ENCODE assay signal across 18 cellular contexts in genomic region chr2:237736783-237737182, GRCh38.
DNase-seq lines count a peak whose midpoint lies in the region; ATAC-seq and TF ChIP-seq lines count a peak whose summit lies in the region.
"Had no signal": no experiment of that assay in that cellular context is flagged by ENCODE, and none has a peak within 500 bp of the region (broad histone marks: within the 10 kb centered on the region; RNA-seq: fewer than 3 reads in every experiment).

No MANE protein-coding gene starts in this region.

- CTCF ChIA-PET in activated CD8-positive, alpha-beta T cell treated with anti-CD3 and anti-CD28 coated beads for 36 hours (lab: Charles Lee), result interaction anchor here (0.8 to 3.1 kb wide), 3 partner anchors 8 to 63 kb away, joined by 3 to 16 read pairs (median 3); no protein-coding TSS in a partner anchor
- CTCF ChIA-PET in activated CD8-positive, alpha-beta T cell treated with anti-CD3 and anti-CD28 coated beads, Interleukin-2, amount 10 ng/mL, durations not matched to agents 7 days and 5 days (lab: Charles Lee), result interaction anchor here (9.4 kb wide), 1 partner anchor 9 kb away, joined by 68 read pairs; no protein-coding TSS in a partner anchor
- CTCF ChIA-PET in naive thymus-derived CD4-positive, alpha-beta T cell (lab: Charles Lee), result interaction anchor here (1.4 to 2.1 kb wide), 2 partner anchors 8 to 64 kb away, joined by 8 to 11 read pairs; no protein-coding TSS in a partner anchor
- CTCF ChIA-PET in Calu3 (lab: Charles Lee), result no interaction called here

- H3K4me1 Mint-ChIP-seq in activated CD8-positive, alpha-beta T cell treated with anti-CD3 and anti-CD28 coated beads for 36 hours (ENCODE audit: low read depth), result peaks cover 44% of the 10 kb centered on the region
- peaks cover 23% of the 10 kb centered on the region for H3K4me1 Mint-ChIP-seq in activated CD8-positive, alpha-beta T cell treated with anti-CD3 and anti-CD28 coated beads, Interleukin-2, amount 10 ng/mL, durations not matched to agents 7 days and 5 days (ENCODE audit: low read depth)
- H3K4me1 Mint-ChIP-seq in endothelial cell (ENCODE audit: unreplicated experiment) (peaks cover 62% of the 10 kb centered on the region), Calu3 (ENCODE audit: low read depth, unreplicated experiment) (peaks cover 40% of the 10 kb centered on the region)
- H3K4me1 Mint-ChIP-seq in naive thymus-derived CD4-positive, alpha-beta T cell, result peaks cover 27 to 78% (median 59%) of the 10 kb centered on the region in 7 donors

- 69 to 93% (median 87%) methylated on average over 8 to 13 of the region's 13 CpGs for WGBS in stomach, 5 donors

- POLR2A ChIA-PET in activated CD8-positive, alpha-beta T cell treated with anti-CD3 and anti-CD28 coated beads for 36 hours (lab: Charles Lee), result interaction anchor here (1.1 to 1.6 kb wide), 2 partner anchors 44 to 651 kb away, joined by 3 read pairs; partner anchors contain the start of gene COPS8
- POLR2A ChIA-PET in activated CD8-positive, alpha-beta T cell treated with anti-CD3 and anti-CD28 coated beads, Interleukin-2, amount 10 ng/mL, durations not matched to agents 7 days and 5 days (lab: Charles Lee), result no interaction called here
- POLR2A ChIA-PET in naive thymus-derived CD4-positive, alpha-beta T cell (lab: Charles Lee), result interaction anchor here (1.2 kb wide), 1 partner anchor 40 kb away, joined by 4 read pairs; no protein-coding TSS in a partner anchor

- no peaks in the 10 kb centered on the region for H3K27me3 ChIP-seq in naive thymus-derived CD4-positive, alpha-beta T cell (ENCODE audit: control insufficient read depth in 2 of 2, insufficient read depth in 2 of 2, low read length in 2 of 2)
- no peaks in the 10 kb centered on the region for H3K27me3 ChIP-seq in stomach

- no peak for TF ChIP-seq POLR2A in stomach (IDR thresholded peaks at IDR 0.05)

- peaks cover 10 to 12% of the 10 kb centered on the region in 2 donors for H3K4me1 ChIP-seq in naive thymus-derived CD4-positive, alpha-beta T cell (ENCODE audit: control insufficient read depth in 2 of 2, insufficient read depth in 2 of 2, low read length in 2 of 2)
- peaks cover 40 to 97% (median 68%) of the 10 kb centered on the region in 4 donors for H3K4me1 ChIP-seq in stomach

- H3K9me3 ChIP-seq in naive thymus-derived CD4-positive, alpha-beta T cell (ENCODE audit: control insufficient read depth in 2 of 3, low read length in 3 of 3), result no peaks in the 10 kb centered on the region
- H3K9me3 ChIP-seq in stomach, result no peaks in the 10 kb centered on the region
- H3K9me3 ChIP-seq: HAP-1 had no signal

- intact Hi-C loops in activated CD8-positive, alpha-beta T cell treated with anti-CD3 and anti-CD28 coated beads for 36 hours (cut with micrococcal nuclease), result no loop called here
- intact Hi-C loops in naive thymus-derived CD4-positive, alpha-beta T cell (cut with micrococcal nuclease), result no loop called here
- intact Hi-C loops in stomach (cut with DNase I; ENCODE audit: low total_unique reads) (no loop called here), Calu3 (cut with micrococcal nuclease; ENCODE audit: unreplicated experiment) (no loop called here)

- H3K9me3 Mint-ChIP-seq in activated CD8-positive, alpha-beta T cell treated with anti-CD3 and anti-CD28 coated beads for 36 hours, result no peaks in the 10 kb centered on the region
- H3K9me3 Mint-ChIP-seq in activated CD8-positive, alpha-beta T cell treated with anti-CD3 and anti-CD28 coated beads, Interleukin-2, amount 10 ng/mL, durations not matched to agents 7 days and 5 days (ENCODE audit: insufficient read depth), result no peaks in the 10 kb centered on the region
- no peaks in the 10 kb centered on the region for H3K9me3 Mint-ChIP-seq in endothelial cell (ENCODE audit: unreplicated experiment)
- no peaks in the 10 kb centered on the region for H3K9me3 Mint-ChIP-seq in naive thymus-derived CD4-positive, alpha-beta T cell
- no peaks in the 10 kb centered on the region for H3K9me3 Mint-ChIP-seq in Calu3 (ENCODE audit: low read depth, unreplicated experiment)
- H3K9me3 Mint-ChIP-seq: naive thymus-derived CD8-positive, alpha-beta T cell; stimulated activated memory B cell treated with anti-CD40 and anti-IgM and Interleukin-4, amounts not matched to agents 10 μg/mL and 1 μg/mL and 100 μg/mL, for 72 hours; T-helper 1 cell treated with Interleukin-12 subunit alpha and Interleukin-12 subunit beta and Interleukin-4 antibody, amounts not matched to agents 30 μg/mL and 1 μg/mL, for 36 hours had no signal

- DNase-seq in activated CD8-positive, alpha-beta T cell treated with anti-CD3 and anti-CD28 coated beads for 36 hours, result no peak
- no peak for DNase-seq in activated CD8-positive, alpha-beta T cell treated with anti-CD3 and anti-CD28 coated beads, Interleukin-2, amount 10 ng/mL, durations not matched to agents 7 days and 5 days
- DNase-seq in endothelial cell (ENCODE audit: low spot score), result no peak
- DNase-seq in naive thymus-derived CD4-positive, alpha-beta T cell, result no peak
- DNase-seq in stomach, result no peak
- no peak for DNase-seq in COLO668 (lab: John Stamatoyannopoulos, UW; ENCODE audit: unreplicated experiment)
- DNase-seq in Calu3, result no peak
- no peak for DNase-seq in SK-N-DZ (ENCODE audit: low spot score)
- DNase-seq: 8988T; activated CD4-positive, CD25-positive, alpha-beta regulatory T cell treated with anti-CD3 and anti-CD28 coated beads, Interleukin-2, amount 50 U/mL, for 72 hours; amniotic stem cell; KBM-7; naive thymus-derived CD8-positive, alpha-beta T cell; NCI-H1092; NCI-H2171 had no signal

- no peaks in the 10 kb centered on the region for H3K27me3 Mint-ChIP-seq in activated CD8-positive, alpha-beta T cell treated with anti-CD3 and anti-CD28 coated beads for 36 hours
- no peaks in the 10 kb centered on the region for H3K27me3 Mint-ChIP-seq in activated CD8-positive, alpha-beta T cell treated with anti-CD3 and anti-CD28 coated beads, Interleukin-2, amount 10 ng/mL, durations not matched to agents 7 days and 5 days (ENCODE audit: low read depth)
- H3K27me3 Mint-ChIP-seq in endothelial cell (ENCODE audit: unreplicated experiment) (peaks cover 3% of the 10 kb centered on the region), Calu3 (ENCODE audit: unreplicated experiment) (no peaks in the 10 kb centered on the region)
- no peaks in the 10 kb centered on the region for H3K27me3 Mint-ChIP-seq in naive thymus-derived CD4-positive, alpha-beta T cell
- H3K27me3 Mint-ChIP-seq: naive thymus-derived CD8-positive, alpha-beta T cell; stimulated activated memory B cell treated with anti-CD40 and anti-IgM and Interleukin-4, amounts not matched to agents 10 μg/mL and 1 μg/mL and 100 μg/mL, for 72 hours had no signal

- no peak overlapping the region for H3K27ac ChIP-seq in naive thymus-derived CD4-positive, alpha-beta T cell (ENCODE audit: low read depth, low read length)
- peak overlapping the region in 4 of 5 donors; percentile 36 to 87 (median 76) for H3K27ac ChIP-seq in stomach

- BruUV-seq in Calu3 (replicated peaks; lab: Mats Ljungman, UMichigan), result no TSS peak

- peaks cover 0 to 32% (median 11%) of the 10 kb centered on the region in 3 experiments for H3K36me3 ChIP-seq in naive thymus-derived CD4-positive, alpha-beta T cell (ENCODE audit: control insufficient read depth in 2 of 3, insufficient read depth in 3 of 3, low read length in 3 of 3)
- H3K36me3 ChIP-seq in stomach, result peaks cover 0 to 47% (median 10%) of the 10 kb centered on the region in 4 donors
- H3K36me3 ChIP-seq: HAP-1 had no signal

- H3K27ac Mint-ChIP-seq in activated CD8-positive, alpha-beta T cell treated with anti-CD3 and anti-CD28 coated beads for 36 hours, result peak overlapping the region; percentile 23
- H3K27ac Mint-ChIP-seq in activated CD8-positive, alpha-beta T cell treated with anti-CD3 and anti-CD28 coated beads, Interleukin-2, amount 10 ng/mL, durations not matched to agents 7 days and 5 days, result no peak overlapping the region
- H3K27ac Mint-ChIP-seq in endothelial cell (ENCODE audit: unreplicated experiment), result peak overlapping the region; percentile 89
- H3K27ac Mint-ChIP-seq in naive thymus-derived CD4-positive, alpha-beta T cell, result peak overlapping the region in 5 of 9 donors; percentile 6 to 67 (median 54)
- H3K27ac Mint-ChIP-seq in Calu3 (ENCODE audit: unreplicated experiment), result no peak overlapping the region
- H3K27ac Mint-ChIP-seq: stimulated activated memory B cell treated with anti-CD40 and anti-IgM and Interleukin-4, amounts not matched to agents 10 μg/mL and 1 μg/mL and 100 μg/mL, for 72 hours; T-helper 1 cell treated with Interleukin-12 subunit alpha and Interleukin-12 subunit beta and Interleukin-4 antibody, amounts not matched to agents 30 μg/mL and 1 μg/mL, for 36 hours had no signal

- TF ChIP-seq EP300 in stomach (IDR thresholded peaks at IDR 0.05), result no peak

- no peak overlapping the region for H3K4me3 Mint-ChIP-seq in activated CD8-positive, alpha-beta T cell treated with anti-CD3 and anti-CD28 coated beads for 36 hours
- H3K4me3 Mint-ChIP-seq in activated CD8-positive, alpha-beta T cell treated with anti-CD3 and anti-CD28 coated beads, Interleukin-2, amount 10 ng/mL, durations not matched to agents 7 days and 5 days, result no peak overlapping the region
- H3K4me3 Mint-ChIP-seq in endothelial cell (ENCODE audit: unreplicated experiment) (peak overlapping the region; percentile 60), Calu3 (ENCODE audit: low read depth, unreplicated experiment) (no peak overlapping the region)
- H3K4me3 Mint-ChIP-seq in naive thymus-derived CD4-positive, alpha-beta T cell, result no peak overlapping the region
- H3K4me3 Mint-ChIP-seq: naive thymus-derived CD8-positive, alpha-beta T cell; stimulated activated memory B cell treated with anti-CD40 and anti-IgM and Interleukin-4, amounts not matched to agents 10 μg/mL and 1 μg/mL and 100 μg/mL, for 72 hours; T-helper 1 cell treated with Interleukin-12 subunit alpha and Interleukin-12 subunit beta and Interleukin-4 antibody, amounts not matched to agents 30 μg/mL and 1 μg/mL, for 36 hours had no signal

- peaks cover 31% of the 10 kb centered on the region for H3K36me3 Mint-ChIP-seq in activated CD8-positive, alpha-beta T cell treated with anti-CD3 and anti-CD28 coated beads for 36 hours (ENCODE audit: low read depth)
- peaks cover 41% of the 10 kb centered on the region for H3K36me3 Mint-ChIP-seq in activated CD8-positive, alpha-beta T cell treated with anti-CD3 and anti-CD28 coated beads, Interleukin-2, amount 10 ng/mL, durations not matched to agents 7 days and 5 days (ENCODE audit: low read depth)
- H3K36me3 Mint-ChIP-seq in endothelial cell (ENCODE audit: low read depth, unreplicated experiment), result peaks cover 18% of the 10 kb centered on the region
- H3K36me3 Mint-ChIP-seq in naive thymus-derived CD4-positive, alpha-beta T cell, result peaks cover 4 to 11% (median 10%) of the 10 kb centered on the region in 5 donors
- peaks cover 79% of the 10 kb centered on the region for H3K36me3 Mint-ChIP-seq in Calu3 (ENCODE audit: insufficient read depth, unreplicated experiment)

- ATAC-seq in activated CD8-positive, alpha-beta T cell treated with anti-CD3 and anti-CD28 coated beads for 36 hours, result no peak
- no peak for ATAC-seq in activated CD8-positive, alpha-beta T cell treated with anti-CD3 and anti-CD28 coated beads, Interleukin-2, amount 10 ng/mL, durations not matched to agents 7 days and 5 days
- ATAC-seq in naive thymus-derived CD4-positive, alpha-beta T cell, result peak; percentile 18
- ATAC-seq: naive thymus-derived CD8-positive, alpha-beta T cell; stimulated activated memory B cell treated with anti-CD40 and anti-IgM and Interleukin-4, amounts not matched to agents 10 μg/mL and 1 μg/mL and 100 μg/mL, for 72 hours had no signal

- TF ChIP-seq CTCF in activated CD8-positive, alpha-beta T cell treated with anti-CD3 and anti-CD28 coated beads for 36 hours (IDR thresholded peaks at IDR 0.05), result no peak
- no peak for TF ChIP-seq CTCF in endothelial cell (IDR thresholded peaks at IDR 0.05; ENCODE audit: unreplicated experiment)
- no peak for TF ChIP-seq CTCF in stomach (IDR thresholded peaks at IDR 0.05)
- no peak for TF ChIP-seq CTCF in Calu3 (IDR thresholded peaks at IDR 0.05; ENCODE audit: unreplicated experiment)

- no peak overlapping the region for H3K4me3 ChIP-seq in naive thymus-derived CD4-positive, alpha-beta T cell (ENCODE audit: low read length)
- H3K4me3 ChIP-seq in stomach, result no peak overlapping the region
- H3K4me3 ChIP-seq: HAP-1 had no signal

Comparison
In these comparisons a context has a peak if more than half of its experiments do, and no peak if none do; other contexts are left out.
1. H3K27ac Mint-ChIP-seq: peak in activated CD8-positive, alpha-beta T cell treated with anti-CD3 and anti-CD28 coated beads for 36 hours (single experiment), endothelial cell (single experiment) and naive thymus-derived CD4-positive, alpha-beta T cell (5 of 9); none in activated CD8-positive, alpha-beta T cell treated with anti-CD3 and anti-CD28 coated beads, Interleukin-2, amount 10 ng/mL, durations not matched to agents 7 days and 5 days (single experiment) and Calu3 (single experiment).